Comparison of ENCODE assay signal across 18 cellular contexts in the genomic region with DNA sequence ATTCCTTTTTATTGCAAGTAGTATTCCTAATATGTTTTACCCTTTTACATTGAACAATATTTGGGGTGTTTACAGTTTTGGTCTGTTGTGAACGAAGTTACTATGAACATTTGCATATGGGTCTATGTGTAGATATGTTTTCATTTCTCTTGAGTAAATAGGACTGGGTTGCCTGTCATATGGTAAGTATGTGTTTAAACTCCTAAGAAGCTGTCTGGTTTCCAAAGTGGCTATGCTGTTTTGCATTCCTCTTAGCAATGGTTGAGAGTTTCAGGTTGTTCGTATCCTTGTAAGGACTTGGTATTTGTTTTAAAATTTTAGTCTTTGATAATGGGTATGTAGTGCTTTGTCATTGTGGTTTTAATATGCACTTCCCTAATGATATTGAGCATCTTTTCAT. TPM values are rescaled to one million over a fixed set of nuclear protein-coding genes. Genes with fewer than 3 reads are reported as not detected.
DNase-seq lines count a peak whose midpoint lies in the region; ATAC-seq, FAIRE-seq and TF ChIP-seq lines count a peak whose summit lies in the region.
"Had no signal": no experiment of that assay in that cellular context is flagged by ENCODE, and none has a peak within 500 bp of the region (broad histone marks: within the 10 kb centered on the region; RNA-seq: fewer than 3 reads in every experiment).

No MANE protein-coding gene starts in this region.

- H3K36me3 ChIP-seq in IMR-90 (ENCODE audit: control insufficient read depth, insufficient read depth, low read length) (peaks cover 25% of the 10 kb centered on the region), astrocyte (ENCODE audit: insufficient read depth, low read length) (peaks cover 20% of the 10 kb centered on the region)

- H4K20me1 ChIP-seq in IMR-90 (ENCODE audit: insufficient read depth, low read length) (peaks cover 33% of the 10 kb centered on the region; the same call in 1 of the 2 replicates), astrocyte (ENCODE audit: insufficient read depth, low read length) (peaks cover 71% of the 10 kb centered on the region)

- peaks cover 59% of the 10 kb centered on the region for H3K4me1 Mint-ChIP-seq in activated CD4-positive, alpha-beta T cell treated with anti-CD3 and anti-CD28 coated beads, Interleukin-2, amount 10 ng/mL, durations not matched to agents 24 days and 14 days
- H3K4me1 Mint-ChIP-seq in activated CD4-positive, alpha-beta T cell treated with anti-CD3 and anti-CD28 coated beads, Interleukin-2, amount 10 ng/mL, durations not matched to agents 7 days and 5 days, result peaks cover 55% of the 10 kb centered on the region
- H3K4me1 Mint-ChIP-seq in astrocyte (ENCODE audit: low read depth, unreplicated experiment), result peaks cover 25% of the 10 kb centered on the region
- peaks cover 24% of the 10 kb centered on the region for H3K4me1 Mint-ChIP-seq in memory B cell

- H3K4me2 ChIP-seq in IMR-90 (ENCODE audit: low read depth, low read length) (peak overlapping the region; percentile 16; the same call in 1 of the 2 replicates), astrocyte (ENCODE audit: low read length) (peak overlapping the region; percentile 8)
- H3K4me2 ChIP-seq: A549 had no signal

- H3K4me3 Mint-ChIP-seq in activated CD4-positive, alpha-beta T cell treated with anti-CD3 and anti-CD28 coated beads, Interleukin-2, amount 10 ng/mL, durations not matched to agents 24 days and 14 days, result peak overlapping the region; percentile 39
- H3K4me3 Mint-ChIP-seq in activated CD4-positive, alpha-beta T cell treated with anti-CD3 and anti-CD28 coated beads, Interleukin-2, amount 10 ng/mL, durations not matched to agents 7 days and 5 days, result no peak overlapping the region
- H3K4me3 Mint-ChIP-seq in astrocyte (ENCODE audit: unreplicated experiment), result peak overlapping the region; percentile 16
- H3K4me3 Mint-ChIP-seq in memory B cell, result no peak overlapping the region
- H3K4me3 Mint-ChIP-seq: activated naive CD4-positive, alpha-beta T cell treated with anti-CD3 and anti-CD28 coated beads, Interleukin-2, amount 10 ng/mL, durations not matched to agents 7 days and 5 days; dendritic cell treated with granulocyte-macrophage colony-stimulating factor and Interleukin-4, amounts not matched to agents 40 ng/mL and 50 ng/mL, for 4 days; immature natural killer cell; T-helper 1 cell treated with Interleukin-12 subunit alpha and Interleukin-12 subunit beta and Interleukin-4 antibody, amounts not matched to agents 30 μg/mL and 1 μg/mL, for 36 hours had no signal

- DNase-seq in activated CD4-positive, alpha-beta T cell treated with anti-CD3 and anti-CD28 coated beads, Interleukin-2, amount 10 ng/mL, durations not matched to agents 24 days and 14 days, result no peak
- DNase-seq in activated CD4-positive, alpha-beta T cell treated with anti-CD3 and anti-CD28 coated beads, Interleukin-2, amount 10 ng/mL, durations not matched to agents 7 days and 5 days, result no peak
- peak; percentile 69 for DNase-seq in IMR-90
- DNase-seq in astrocyte (ENCODE audit: low read depth), result peak; percentile 75
- no peak for DNase-seq in memory B cell (ENCODE audit: low spot score in 2 of 2)
- no peak for DNase-seq in HTR-8/SVneo (ENCODE audit: insufficient read length, low spot score)
- no peak for DNase-seq in superior temporal gyrus (ENCODE audit: extremely low spot score)
- DNase-seq: activated CD4-positive, alpha-beta T cell treated with anti-CD3 and anti-CD28 coated beads, Interleukin-2, amount 50 U/mL, for 48 hours; activated naive CD4-positive, alpha-beta T cell treated with anti-CD3 and anti-CD28 coated beads, Interleukin-2, amount 10 ng/mL, durations not matched to agents 7 days and 5 days; immature natural killer cell; NCI-H146; stimulated activated CD4-positive, alpha-beta T cell treated with anti-CD3 and anti-CD28 coated beads, Interleukin-15, amount 100 ng/mL, for 24 hours; tibial artery had no signal

- dilution Hi-C loops in IMR-90 (cut with HindIII; ENCODE audit: low sequenced_read_pairs, unreplicated experiment), result no loop called here

- no peak overlapping the region for H2AK5ac ChIP-seq in IMR-90 (ENCODE audit: low read depth, low read length)

- no peak overlapping the region for H3K4ac ChIP-seq in IMR-90 (ENCODE audit: low read depth, low read length)

- no peak overlapping the region for H4K8ac ChIP-seq in IMR-90 (ENCODE audit: low read depth in 2 of 2, low read length in 2 of 2)

- in situ Hi-C loops in IMR-90 (cut with MboI; ENCODE audit: low sequenced_read_pairs), result no loop called here

- ATAC-seq in IMR-90 (ENCODE audit: low read depth) (peak; percentile 86), memory B cell (ENCODE audit: low read depth) (peak; percentile 34), GM19452 (IDR thresholded peaks at IDR 0.05; ENCODE audit: unreplicated experiment) (no peak)

- peaks cover 5% of the 10 kb centered on the region for H3K4me1 ChIP-seq in IMR-90 (ENCODE audit: control insufficient read depth, insufficient read depth, low read length)
- peaks cover 4% of the 10 kb centered on the region for H3K4me1 ChIP-seq in astrocyte (ENCODE audit: insufficient read depth, low read length)

- H4K5ac ChIP-seq in IMR-90 (ENCODE audit: low read depth, low read length), result no peak overlapping the region

- H3K4me3 ChIP-seq in IMR-90 (ENCODE audit: insufficient read depth, low read depth, low read length) (no peak overlapping the region), astrocyte (ENCODE audit: insufficient read depth, low read depth, low read length) (no peak overlapping the region)
- H3K4me3 ChIP-seq: A549, tibial artery had no signal

- no peak overlapping the region for H3K56ac ChIP-seq in IMR-90 (ENCODE audit: extremely low read depth, insufficient read depth, low read length)

- H3K27me3 Mint-ChIP-seq in activated CD4-positive, alpha-beta T cell treated with anti-CD3 and anti-CD28 coated beads, Interleukin-2, amount 10 ng/mL, durations not matched to agents 24 days and 14 days, result no peaks in the 10 kb centered on the region
- no peaks in the 10 kb centered on the region for H3K27me3 Mint-ChIP-seq in activated CD4-positive, alpha-beta T cell treated with anti-CD3 and anti-CD28 coated beads, Interleukin-2, amount 10 ng/mL, durations not matched to agents 7 days and 5 days
- no peaks in the 10 kb centered on the region for H3K27me3 Mint-ChIP-seq in astrocyte (ENCODE audit: low read depth, unreplicated experiment)
- no peaks in the 10 kb centered on the region for H3K27me3 Mint-ChIP-seq in memory B cell
- H3K27me3 Mint-ChIP-seq: activated naive CD4-positive, alpha-beta T cell treated with anti-CD3 and anti-CD28 coated beads, Interleukin-2, amount 10 ng/mL, durations not matched to agents 7 days and 5 days; dendritic cell treated with granulocyte-macrophage colony-stimulating factor and Interleukin-4, amounts not matched to agents 40 ng/mL and 50 ng/mL, for 4 days had no signal

- no peaks in the 10 kb centered on the region for H3K27me3 ChIP-seq in IMR-90 (ENCODE audit: control insufficient read depth, insufficient read depth, low read length)
- H3K27me3 ChIP-seq in astrocyte (ENCODE audit: insufficient read depth, low read length), result no peaks in the 10 kb centered on the region
- H3K27me3 ChIP-seq: tibial artery had no signal

- WGBS in IMR-90 (ENCODE audit: extremely low coverage in 2 of 2, insufficient read length in 1 of 2), 2 experiments, result no CpG with 5 or more reads among the region's 2 CpGs

- no peak overlapping the region for H2BK20ac ChIP-seq in IMR-90 (ENCODE audit: low read depth, low read length)

- no peak overlapping the region for H3K23ac ChIP-seq in IMR-90 (ENCODE audit: low read depth, low read length)

- CTCF ChIA-PET in activated CD4-positive, alpha-beta T cell treated with anti-CD3 and anti-CD28 coated beads, Interleukin-2, amount 10 ng/mL, durations not matched to agents 7 days and 5 days (lab: Charles Lee), result no interaction called here
- CTCF ChIA-PET in IMR-90 (lab: Yijun Ruan, JAX), result no interaction called here

- H2AFZ ChIP-seq in IMR-90 (replicated peaks; ENCODE audit: low read length, poor library complexity), result no peak overlapping the region
- H2AFZ ChIP-seq in astrocyte (ENCODE audit: low read depth, low read length), result no peak overlapping the region

- POLR2A ChIA-PET in activated CD4-positive, alpha-beta T cell treated with anti-CD3 and anti-CD28 coated beads, Interleukin-2, amount 10 ng/mL, durations not matched to agents 7 days and 5 days (lab: Charles Lee), result no interaction called here
- POLR2A ChIA-PET in IMR-90 (lab: Charles Lee; ENCODE audit: unreplicated experiment), result no interaction called here

- H3K27ac Mint-ChIP-seq in activated CD4-positive, alpha-beta T cell treated with anti-CD3 and anti-CD28 coated beads, Interleukin-2, amount 10 ng/mL, durations not matched to agents 24 days and 14 days, result no peak overlapping the region
- no peak overlapping the region for H3K27ac Mint-ChIP-seq in activated CD4-positive, alpha-beta T cell treated with anti-CD3 and anti-CD28 coated beads, Interleukin-2, amount 10 ng/mL, durations not matched to agents 7 days and 5 days
- H3K27ac Mint-ChIP-seq in astrocyte (ENCODE audit: unreplicated experiment) (no peak overlapping the region), memory B cell (peak overlapping the region; percentile 22)
- H3K27ac Mint-ChIP-seq: dendritic cell treated with granulocyte-macrophage colony-stimulating factor and Interleukin-4, amounts not matched to agents 40 ng/mL and 50 ng/mL, for 4 days had no signal

- no peak for TF ChIP-seq POLR2A in IMR-90 (IDR thresholded peaks at IDR 0.05; ENCODE audit: low read depth, low read length)

- H3K36me3 Mint-ChIP-seq in activated CD4-positive, alpha-beta T cell treated with anti-CD3 and anti-CD28 coated beads, Interleukin-2, amount 10 ng/mL, durations not matched to agents 24 days and 14 days (ENCODE audit: low read depth), result peaks cover 61% of the 10 kb centered on the region
- H3K36me3 Mint-ChIP-seq in activated CD4-positive, alpha-beta T cell treated with anti-CD3 and anti-CD28 coated beads, Interleukin-2, amount 10 ng/mL, durations not matched to agents 7 days and 5 days (ENCODE audit: low read depth), result peaks cover 57% of the 10 kb centered on the region
- H3K36me3 Mint-ChIP-seq in astrocyte (ENCODE audit: low read depth, unreplicated experiment), result peaks cover 16% of the 10 kb centered on the region
- peaks cover 18% of the 10 kb centered on the region for H3K36me3 Mint-ChIP-seq in memory B cell

- no peak overlapping the region for H3K9ac ChIP-seq in IMR-90 (ENCODE audit: low read depth, low read length)
- H3K9ac ChIP-seq in astrocyte (ENCODE audit: low read length), result no peak overlapping the region

- peaks cover 15 to 56% of the 10 kb centered on the region in 2 experiments for H3K79me1 ChIP-seq in IMR-90 (ENCODE audit: low read depth in 1 of 2, low read length in 2 of 2)

- no peak overlapping the region for H3K27ac ChIP-seq in IMR-90 (ENCODE audit: insufficient read depth, low read length)
- H3K27ac ChIP-seq in astrocyte (ENCODE audit: low read depth, low read length), result peak overlapping the region; percentile 26
- H3K27ac ChIP-seq: A549, RWPE1 had no signal

- TF ChIP-seq CTCF in IMR-90 (conservative IDR thresholded peaks at IDR 0.05; ENCODE audit: low read depth, low read length) (no peak), astrocyte (IDR thresholded peaks at IDR 0.05; ENCODE audit: insufficient read depth, low read depth, low read length) (no peak)

- BruUV-seq in IMR-90 (replicated peaks; lab: Mats Ljungman, UMichigan), result no TSS peak

- intact Hi-C loops in activated CD4-positive, alpha-beta T cell treated with anti-CD3 and anti-CD28 coated beads, Interleukin-2, amount 10 ng/mL, durations not matched to agents 24 days and 14 days (cut with micrococcal nuclease), result no loop called here
- intact Hi-C loops in IMR-90 (cut with micrococcal nuclease), result no loop called here

- no peak overlapping the region for H3K18ac ChIP-seq in IMR-90 (ENCODE audit: low read depth, low read length)

- no peak overlapping the region for H4K91ac ChIP-seq in IMR-90 (ENCODE audit: insufficient read depth, low read depth, low read length)

- H3K9me3 Mint-ChIP-seq in activated CD4-positive, alpha-beta T cell treated with anti-CD3 and anti-CD28 coated beads, Interleukin-2, amount 10 ng/mL, durations not matched to agents 24 days and 14 days, result no peaks in the 10 kb centered on the region
- H3K9me3 Mint-ChIP-seq in activated CD4-positive, alpha-beta T cell treated with anti-CD3 and anti-CD28 coated beads, Interleukin-2, amount 10 ng/mL, durations not matched to agents 7 days and 5 days, result no peaks in the 10 kb centered on the region
- H3K9me3 Mint-ChIP-seq in astrocyte (ENCODE audit: unreplicated experiment) (no peaks in the 10 kb centered on the region), memory B cell (no peaks in the 10 kb centered on the region)
- H3K9me3 Mint-ChIP-seq: activated naive CD4-positive, alpha-beta T cell treated with anti-CD3 and anti-CD28 coated beads, Interleukin-2, amount 10 ng/mL, durations not matched to agents 7 days and 5 days; dendritic cell treated with granulocyte-macrophage colony-stimulating factor and Interleukin-4, amounts not matched to agents 40 ng/mL and 50 ng/mL, for 4 days; immature natural killer cell; T-helper 1 cell treated with Interleukin-12 subunit alpha and Interleukin-12 subunit beta and Interleukin-4 antibody, amounts not matched to agents 30 μg/mL and 1 μg/mL, for 36 hours had no signal

- no peak overlapping the region for H2BK120ac ChIP-seq in IMR-90 (ENCODE audit: low read depth, low read length)

- peaks cover 9% of the 10 kb centered on the region for H3K9me1 ChIP-seq in IMR-90 (ENCODE audit: insufficient read depth, low read length)

- H2BK5ac ChIP-seq in IMR-90 (ENCODE audit: low read depth, low read length, poor library complexity, severe bottlenecking), result peak overlapping the region; percentile 82

- H3K79me2 ChIP-seq in astrocyte (ENCODE audit: insufficient read depth, low read length), result peaks cover 92% of the 10 kb centered on the region

- no peak overlapping the region for H2AK9ac ChIP-seq in IMR-90 (replicated peaks; ENCODE audit: low read depth, low read length, poor library complexity)

- H2BK15ac ChIP-seq in IMR-90 (ENCODE audit: low read depth, low read length), result no peak overlapping the region

- no peaks in the 10 kb centered on the region for H3K9me3 ChIP-seq in IMR-90 (ENCODE audit: control insufficient read depth, insufficient read depth, low read length)
- no peaks in the 10 kb centered on the region for H3K9me3 ChIP-seq in astrocyte (ENCODE audit: insufficient read depth, low read depth, low read length)
- H3K9me3 ChIP-seq: A549, tibial artery had no signal

- TF ChIP-seq RAD21 in IMR-90 (IDR thresholded peaks at IDR 0.05; ENCODE audit: low read length), result no peak

- FAIRE-seq in astrocyte (lab: Jason Lieb, UNC), result peak; percentile 39
- no peak for FAIRE-seq in HTR-8/SVneo (lab: Jason Lieb, UNC)

- H3K14ac ChIP-seq in IMR-90 (replicated peaks; ENCODE audit: low read depth, low read length), result no peak overlapping the region

RNA-seq across cellular contexts. Expression of a gene that starts 6.3 kb away (rescaled TPM):
- 125 and 133 TPM in 2 replicates for total RNA-seq in activated CD4-positive, alpha-beta T cell treated with anti-CD3 and anti-CD28 coated beads, Interleukin-2, amount 10 ng/mL, durations not matched to agents 24 days and 14 days
- total RNA-seq in activated CD4-positive, alpha-beta T cell treated with anti-CD3 and anti-CD28 coated beads, Interleukin-2, amount 10 ng/mL, durations not matched to agents 7 days and 5 days, result 10 to 100 TPM; 68.0 to 72.5 TPM
- total RNA-seq in IMR-90 (2012; rRNA removed) (72.9 and 108 TPM in 2 replicates), astrocyte (81.6 and 83.2 TPM in 2 replicates)
- polyA plus RNA-seq in IMR-90 (2012; rRNA removed), result 51.7 and 62.5 TPM in 2 replicates
- polyA plus RNA-seq in IMR-90 (2012; cell fraction: cytosol; rRNA removed), result 7.0 and 16.0 TPM in 2 replicates
- polyA plus RNA-seq in IMR-90 (2012; cell fraction: nucleus; rRNA removed; ENCODE audit: low replicate concordance), result 2.1 and 22.5 TPM in 2 replicates

Comparison
In these comparisons a context has a peak if more than half of its experiments do, and no peak if none do; other contexts are left out.
1. H3K4me3 Mint-ChIP-seq: peak in activated CD4-positive, alpha-beta T cell treated with anti-CD3 and anti-CD28 coated beads, Interleukin-2, amount 10 ng/mL, durations not matched to agents 24 days and 14 days (single experiment) and astrocyte (single experiment); none in activated CD4-positive, alpha-beta T cell treated with anti-CD3 and anti-CD28 coated beads, Interleukin-2, amount 10 ng/mL, durations not matched to agents 7 days and 5 days (single experiment) and memory B cell (single experiment).
2. DNase-seq: peak in IMR-90 (single experiment) and astrocyte (single experiment); none in activated CD4-positive, alpha-beta T cell treated with anti-CD3 and anti-CD28 coated beads, Interleukin-2, amount 10 ng/mL, durations not matched to agents 24 days and 14 days (single experiment), activated CD4-positive, alpha-beta T cell treated with anti-CD3 and anti-CD28 coated beads, Interleukin-2, amount 10 ng/mL, durations not matched to agents 7 days and 5 days (single experiment), memory B cell (0 of 2), HTR-8/SVneo (single experiment) and superior temporal gyrus (single experiment).